8 cellular contexts compared by ENCODE assay signal in genomic region chr6:2841264-2842138, GRCh38. TPM values are rescaled to one million over a fixed set of nuclear protein-coding genes. Genes with fewer than 3 reads are reported as not detected.
A peak's percentile ranks its signal among the peaks of the same experiment; 100 is the strongest.
DNase-seq lines count a peak whose midpoint lies in the region; ATAC-seq, FAIRE-seq and TF ChIP-seq lines count a peak whose summit lies in the region.

SERPINB1 (minus strand) TSS chr6:2841863; CDS start chr6:2840586, 1,277 bp downstream.

- peak; percentile 75 for TF ChIP-seq POLR2A in A549 (IDR thresholded peaks at IDR 0.05; ENCODE audit: low read length)

- H3K27ac Mint-ChIP-seq in activated CD8-positive, alpha-beta memory T cell treated with anti-CD3 and anti-CD28 coated beads, Interleukin-2, amount 10 ng/mL, durations not matched to agents 7 days and 5 days = peak within 1 kb of the TSS; percentile 83
- peak within 1 kb of the TSS; percentile 86 for H3K27ac Mint-ChIP-seq in memory B cell

- H3K27ac ChIP-seq in A549 = peak within 1 kb of the TSS; percentile 94 to 99

- H3K27me3 ChIP-seq in endocrine pancreas (ENCODE audit: control insufficient read depth, insufficient read depth, low read length) = no peaks in the 10 kb centered on the region

- 0 out of 5 replicates have a peak, but pooled peaks of 1 of the 2 experiments have one; percentile 9 for TF ChIP-seq RAD21 in A549 (conservative IDR thresholded peaks at IDR 0.05 in 1 of 2, IDR thresholded peaks at IDR 0.05 in 1 of 2)

- TF ChIP-seq EP300 in A549 (IDR thresholded peaks at IDR 0.05) = no peak

- H3K4me1 Mint-ChIP-seq in activated CD8-positive, alpha-beta memory T cell treated with anti-CD3 and anti-CD28 coated beads, Interleukin-2, amount 10 ng/mL, durations not matched to agents 7 days and 5 days = peaks cover 65% of the 10 kb centered on the region
- H3K4me1 Mint-ChIP-seq in memory B cell = peaks cover 32% of the 10 kb centered on the region

- H3K4me3 ChIP-seq in A549 = peak within 1 kb of the TSS; percentile 71
- H3K4me3 ChIP-seq in endocrine pancreas (ENCODE audit: control insufficient read depth, insufficient read depth, low read length) = peak within 1 kb of the TSS; percentile 52

- H3K36me3 Mint-ChIP-seq in activated CD8-positive, alpha-beta memory T cell treated with anti-CD3 and anti-CD28 coated beads, Interleukin-2, amount 10 ng/mL, durations not matched to agents 7 days and 5 days = peaks cover 29% of the 10 kb centered on the region
- peaks cover 19% of the 10 kb centered on the region for H3K36me3 Mint-ChIP-seq in memory B cell

- no peaks in the 10 kb centered on the region for H3K27me3 Mint-ChIP-seq in activated CD8-positive, alpha-beta memory T cell treated with anti-CD3 and anti-CD28 coated beads, Interleukin-2, amount 10 ng/mL, durations not matched to agents 7 days and 5 days
- no peaks in the 10 kb centered on the region for H3K27me3 Mint-ChIP-seq in memory B cell

- WGBS in A549 (ENCODE audit: missing lambda C conversion rate) = 2% methylated on average over 14 of the region's 67 CpGs

- H3K4me1 ChIP-seq in A549 (peaks cover 41% of the 10 kb centered on the region), endocrine pancreas (ENCODE audit: control insufficient read depth, insufficient read depth, low read length) (peaks cover 12% of the 10 kb centered on the region)

- FAIRE-seq in A549 (lab: Jason Lieb, UNC) = no peak

- peak within 1 kb of the TSS; percentile 69 for H3K9ac ChIP-seq in endocrine pancreas (ENCODE audit: control insufficient read depth, insufficient read depth, low read length)

- H3K9me3 Mint-ChIP-seq in activated CD8-positive, alpha-beta memory T cell treated with anti-CD3 and anti-CD28 coated beads, Interleukin-2, amount 10 ng/mL, durations not matched to agents 7 days and 5 days (ENCODE audit: low read depth) = no peaks in the 10 kb centered on the region
- H3K9me3 Mint-ChIP-seq in memory B cell = no peaks in the 10 kb centered on the region

- H3K4me2 ChIP-seq in A549 = peak within 1 kb of the TSS; percentile 92

- peak; percentile 74 to 81 for ATAC-seq in A549
- ATAC-seq in GM18867 (IDR thresholded peaks at IDR 0.05; ENCODE audit: unreplicated experiment) = peak; percentile 83
- ATAC-seq in HG03460 (IDR thresholded peaks at IDR 0.05; ENCODE audit: unreplicated experiment) = peak; percentile 47
- ATAC-seq in activated CD8-positive, alpha-beta memory T cell treated with anti-CD3 and anti-CD28 coated beads, Interleukin-2, amount 10 ng/mL, durations not matched to agents 7 days and 5 days = peak; percentile 89
- ATAC-seq in memory B cell (ENCODE audit: low read depth) = peak; percentile 68

- DNase-seq in A549 (ENCODE audit: low read depth in 1 of 2, low spot score in 1 of 2) (peak; percentile 47 to 90), NOMO-1 (lab: John Stamatoyannopoulos, UW; ENCODE audit: unreplicated experiment in 2 of 2) (peak; percentile 89 to 94), memory B cell (ENCODE audit: low spot score in 2 of 2) (peak; percentile 58 to 62)
- DNase-seq in activated CD8-positive, alpha-beta memory T cell treated with anti-CD3 and anti-CD28 coated beads, Interleukin-2, amount 10 ng/mL, durations not matched to agents 7 days and 5 days = peak; percentile 92
- DNase-seq in stimulated activated CD4-positive, alpha-beta T cell treated with anti-CD3 and anti-CD28 coated beads, TNF-alpha, amount 100 ng/mL, for 48 hours (ENCODE audit: low read depth in 3 of 3) = peak; percentile 74 to 89 (median 79)

- no peak for TF ChIP-seq CTCF in A549 (IDR thresholded peaks at IDR 0.05)

- no peaks in the 10 kb centered on the region for H3K36me3 ChIP-seq in endocrine pancreas (ENCODE audit: control insufficient read depth, insufficient read depth, low read length)

- POLR2A ChIA-PET in A549 (lab: Yijun Ruan, JAX) = interaction anchor here (0.7 to 2.8 kb wide), 14 partner anchors 9 to 226 kb away, joined by 3 to 24 read pairs (median 4); partner anchors contain the start of genes NQO2, RIPK1, SERPINB9 and WRNIP1

- CTCF ChIA-PET in A549 (lab: Yijun Ruan, JAX) = interaction anchor here (0.7 to 13.7 kb wide), 14 partner anchors 13 to 160 kb away, joined by 3 to 244 read pairs (median 3); no protein-coding TSS in a partner anchor
- CTCF ChIA-PET in activated CD8-positive, alpha-beta memory T cell treated with anti-CD3 and anti-CD28 coated beads, Interleukin-2, amount 10 ng/mL, durations not matched to agents 7 days and 5 days (lab: Charles Lee) = interaction anchor here (0.7 to 5.6 kb wide), 30 partner anchors 9 to 222 kb away, joined by 3 to 76 read pairs (median 4); no protein-coding TSS in a partner anchor

- H3K4me3 Mint-ChIP-seq in activated CD8-positive, alpha-beta memory T cell treated with anti-CD3 and anti-CD28 coated beads, Interleukin-2, amount 10 ng/mL, durations not matched to agents 7 days and 5 days = peak within 1 kb of the TSS; percentile 89
- peak within 1 kb of the TSS; percentile 85 for H3K4me3 Mint-ChIP-seq in memory B cell

- H3K9me3 ChIP-seq in A549 (no peaks in the 10 kb centered on the region), endocrine pancreas (ENCODE audit: control insufficient read depth, low read length) (no peaks in the 10 kb centered on the region)

TF ChIP-seq in A549, 52 proteins besides CTCF, POLR2A, EP300 and RAD21:
- TF ChIP-seq CEBPB (IDR thresholded peaks at IDR 0.05) = peak in 1 of 2 experiments; percentile 29; a peak in 2 of 4 replicates
- peak; percentile 85 for TF ChIP-seq MAX (IDR thresholded peaks at IDR 0.05)
- no peak for TF ChIP-seq PBX3 (IDR thresholded peaks at IDR 0.05)
- no peak for TF ChIP-seq ZC3H11A (IDR thresholded peaks at IDR 0.05)
- peak; percentile 50 to 91; a peak in 4 of 5 replicates for TF ChIP-seq JUN (IDR thresholded peaks at IDR 0.05)
- TF ChIP-seq PHF8 (IDR thresholded peaks at IDR 0.05; ENCODE audit: borderline replicate concordance, low read depth) = peak; percentile 92
- TF ChIP-seq ESRRA (IDR thresholded peaks at IDR 0.05; ENCODE audit: borderline replicate concordance, low read length) = no peak
- TF ChIP-seq BCL3 (IDR thresholded peaks at IDR 0.05) = 0 out of 3 replicates have a peak, but pooled peaks have one; percentile 82
- peak; percentile 71; the same call in 1 of the 2 replicates for TF ChIP-seq E2F6 (IDR thresholded peaks at IDR 0.05; ENCODE audit: borderline replicate concordance, low read depth)

RNA-seq across cellular contexts. Expression of gene SERPINB1, which starts in this region (rescaled TPM):
- polyA plus RNA-seq in A549 (2011; rRNA removed) = 98.6 and 135 TPM in 2 replicates
- polyA plus RNA-seq in A549 (2012; cell fraction: cytosol; rRNA removed) = 19.2 and 22.3 TPM in 2 replicates
- polyA plus RNA-seq in A549 (2012; cell fraction: nucleus; rRNA removed) = 9.1 and 11.2 TPM in 2 replicates
- 52.6 to 63.2 TPM (median 52.7 TPM) in 3 replicates for polyA plus RNA-seq in A549 (2017; fragmentation: RNase III; extraction: RNeasy Plus Mini Kit Qiagen cat#74134 plus additional on column Dnase treatment)
- 39.0 and 42.9 TPM in 2 replicates for polyA minus RNA-seq in A549 (2011; rRNA and poly(A)+ RNA removed)
- 10 to 100 TPM; 55.2 to 65.7 TPM for total RNA-seq in activated CD8-positive, alpha-beta memory T cell treated with anti-CD3 and anti-CD28 coated beads, Interleukin-2, amount 10 ng/mL, durations not matched to agents 7 days and 5 days

Comparison
In these comparisons a context has a peak if more than half of its experiments do, and no peak if none do; other contexts are left out.
1. Peak in every context shown above with its lines: DNase-seq, ATAC-seq, H3K4me3 ChIP-seq and H3K27ac ChIP-seq.